Comparison of ENCODE assay signal across 10 cellular contexts in the genomic region with DNA sequence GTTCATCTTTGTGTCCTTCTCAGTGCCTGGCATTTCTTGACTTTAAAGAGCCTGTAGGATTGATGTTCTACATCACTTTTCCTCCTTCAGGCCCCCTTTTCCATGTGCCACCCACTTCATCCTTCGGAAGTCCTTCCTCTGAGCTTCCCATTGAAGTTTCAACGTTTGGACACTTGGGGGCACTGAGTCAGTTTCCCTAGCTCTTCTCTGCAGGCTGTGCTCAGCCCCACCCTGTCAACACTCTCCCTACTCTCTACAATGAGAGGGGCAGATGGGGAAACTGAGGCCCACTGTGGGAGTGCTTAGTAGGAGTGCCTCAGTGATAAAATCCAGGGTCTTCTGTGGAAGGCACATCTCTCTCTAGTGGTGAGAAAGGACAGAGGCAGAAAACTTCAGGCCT. TPM values are rescaled to one million over a fixed set of nuclear protein-coding genes. Genes with fewer than 3 reads are reported as not detected.
A peak's percentile ranks its signal among the peaks of the same experiment; 100 is the strongest.
DNase-seq lines count a peak whose midpoint lies in the region; ATAC-seq and TF ChIP-seq lines count a peak whose summit lies in the region.
"Had no signal": no experiment of that assay in that cellular context is flagged by ENCODE, and none has a peak within 500 bp of the region (broad histone marks: within the 10 kb centered on the region; RNA-seq: fewer than 3 reads in every experiment).

No MANE protein-coding gene starts in this region.

- no peak for ATAC-seq in HG03460 (IDR thresholded peaks at IDR 0.05; ENCODE audit: unreplicated experiment)
- ATAC-seq: naive thymus-derived CD8-positive, alpha-beta T cell had no signal

- no peak overlapping the region for H3K4me3 ChIP-seq in LNCaP clone FGC (ENCODE audit: low read depth, low read length)
- no peak overlapping the region for H3K4me3 ChIP-seq in fibroblast of mammary gland (ENCODE audit: control insufficient read depth, low read depth, low read length)

- TF ChIP-seq CTCF in LNCaP clone FGC (IDR thresholded peaks at IDR 0.05; ENCODE audit: control insufficient read depth, extremely low read depth, insufficient read depth) (0 out of 2 replicates have a peak, but pooled peaks have one; percentile 20), fibroblast of mammary gland (conservative IDR thresholded peaks at IDR 0.05; ENCODE audit: control insufficient read depth, insufficient read depth, low read depth, low read length) (peak; percentile 48)

- DNase-seq in AG08395 (ENCODE audit: low spot score) (peak; percentile 14), LNCaP clone FGC (ENCODE audit: low read depth) (no peak), fibroblast of mammary gland (ENCODE audit: low read depth) (peak; percentile 23), A172 (ENCODE audit: low spot score) (no peak)
- DNase-seq in stimulated activated CD4-positive, alpha-beta T cell treated with anti-CD3 and anti-CD28 coated beads, Interleukin-2, amount 100 ng/mL, for 24 hours = no peak
- DNase-seq: activated naive CD4-positive, alpha-beta T cell; Caco-2; foreskin melanocyte; naive thymus-derived CD8-positive, alpha-beta T cell had no signal

RNA-seq across cellular contexts. Expression of gene KCNJ10, which starts 11.9 kb away (rescaled TPM):
- not detected in 2 replicates for total RNA-seq in A172 (2014; rRNA removed; shearing (Covaris generic))
- total RNA-seq: naive thymus-derived CD8-positive, alpha-beta T cell had no signal

RNA-seq across cellular contexts. Expression of gene KCNJ9, which starts 23.3 kb away (rescaled TPM):
- total RNA-seq in A172 (2014; rRNA removed; shearing (Covaris generic)) = not detected in 2 replicates
- total RNA-seq: Caco-2; naive thymus-derived CD8-positive, alpha-beta T cell had no signal

RNA-seq across cellular contexts. Expression of gene PIGM, which starts 26.3 kb away (rescaled TPM):
- total RNA-seq in A172 (2014; rRNA removed; shearing (Covaris generic)) = 11.4 and 12.8 TPM in 2 replicates

RNA-seq across cellular contexts. Expression of gene IGSF8, which starts 40.3 kb away (rescaled TPM):
- 34.2 and 36.6 TPM in 2 replicates for total RNA-seq in A172 (2014; rRNA removed; shearing (Covaris generic))

RNA-seq across cellular contexts. Expression of gene ATP1A2, which starts 57.5 kb away (rescaled TPM):
- total RNA-seq in A172 (2014; rRNA removed; shearing (Covaris generic)) = 0.22 and 0.84 TPM in 2 replicates
- total RNA-seq: naive thymus-derived CD8-positive, alpha-beta T cell had no signal

Comparison
In these comparisons a context has a peak if more than half of its experiments do, and no peak if none do; other contexts are left out.
1. DNase-seq: peak in AG08395 (single experiment) and fibroblast of mammary gland (single experiment); none in LNCaP clone FGC (single experiment), stimulated activated CD4-positive, alpha-beta T cell treated with anti-CD3 and anti-CD28 coated beads, Interleukin-2, amount 100 ng/mL, for 24 hours (0 of 2) and A172 (single experiment).